8 cellular contexts compared by ENCODE assay signal in the genomic region with DNA sequence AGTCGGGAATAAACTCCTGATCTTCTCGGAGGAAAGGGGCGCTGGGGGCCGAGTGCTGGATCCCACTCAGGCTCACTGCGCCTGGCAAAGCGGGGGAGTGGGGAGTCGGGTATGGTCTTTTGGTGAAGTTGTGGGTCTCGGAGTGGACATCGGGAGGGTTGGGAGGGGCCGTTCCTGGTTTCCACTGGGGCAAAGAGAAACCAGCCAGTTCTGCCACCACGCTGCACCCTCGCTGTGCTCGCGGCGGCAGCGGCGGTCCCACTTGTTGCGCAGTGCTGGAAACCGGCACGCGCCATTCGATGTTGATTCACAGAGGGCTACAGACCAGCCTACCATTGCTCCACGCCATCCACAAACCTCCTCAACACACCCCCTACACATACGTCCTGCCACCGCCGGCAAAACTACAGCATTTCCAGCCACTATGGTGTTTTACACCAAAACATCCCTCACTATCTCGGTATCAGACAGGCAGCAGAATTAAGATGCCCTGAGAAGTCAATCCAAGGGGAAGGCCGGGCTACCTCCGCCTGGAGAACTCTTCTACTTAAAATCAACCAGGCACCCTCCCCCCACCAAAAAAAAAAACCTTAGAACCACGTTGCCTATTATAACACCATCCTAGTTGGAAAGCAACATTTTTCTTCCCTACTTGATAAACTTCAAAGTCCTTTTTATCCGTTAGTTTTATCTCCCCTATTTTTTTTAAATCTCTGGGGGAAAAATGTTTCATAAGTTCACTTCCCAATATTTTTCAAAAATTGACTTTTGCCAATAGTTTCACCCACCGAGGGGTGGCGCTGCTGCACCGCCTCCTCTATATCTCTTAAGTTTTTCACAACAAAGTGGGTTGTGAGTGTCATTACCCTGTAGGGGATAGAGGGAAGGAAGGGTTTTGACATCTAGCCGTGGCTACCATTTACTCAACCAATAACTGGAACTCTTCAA. TPM values are rescaled to one million over a fixed set of nuclear protein-coding genes. Genes with fewer than 3 reads are reported as not detected.
DNase-seq lines count a peak whose midpoint lies in the region; ATAC-seq, FAIRE-seq and TF ChIP-seq lines count a peak whose summit lies in the region.

No MANE protein-coding gene starts in this region.

- peak overlapping the region; percentile 60 for H3K4me3 ChIP-seq in A549
- peak overlapping the region; percentile 82 for H3K4me3 ChIP-seq in GM23338
- H3K4me3 ChIP-seq in mesenchymal stem cell (ENCODE audit: insufficient read depth in 1 of 2, low read depth in 1 of 2, low read length in 2 of 2) = peak overlapping the region; percentile 58 to 86

- ATAC-seq in A549 (peak; percentile 19 to 46; a peak in 3 of 6 replicates), GM23338 (peak; percentile 2; the same call in 1 of the 3 replicates), GM21717 (IDR thresholded peaks at IDR 0.05; ENCODE audit: unreplicated experiment) (no peak)

- no peaks in the 10 kb centered on the region for H4K20me1 ChIP-seq in GM23338 (replicated peaks; ENCODE audit: insufficient read depth)

- H3K27me3 ChIP-seq in GM23338 (ENCODE audit: insufficient read depth) (peaks cover 55% of the 10 kb centered on the region), mesenchymal stem cell (ENCODE audit: control insufficient read depth in 1 of 2, insufficient read depth in 1 of 2, low read length in 2 of 2) (no peaks in the 10 kb centered on the region)

- no peak overlapping the region for H2BK120ac ChIP-seq in mesenchymal stem cell (ENCODE audit: low read depth, low read length)

- POLR2A ChIA-PET in A549 (lab: Yijun Ruan, JAX) = interaction anchor here (0.5 to 3.2 kb wide), 3 partner anchors 553 to 1212 kb away, joined by 4 to 9 read pairs (median 5); no protein-coding TSS in a partner anchor
- POLR2A ChIA-PET in activated CD4-positive, alpha-beta memory T cell treated with anti-CD3 and anti-CD28 coated beads, Interleukin-2, amount 10 ng/mL, durations not matched to agents 7 days and 5 days (lab: Charles Lee) = interaction anchor here (0.8 to 9.2 kb wide), 19 partner anchors 59 to 1401 kb away, joined by 3 to 251 read pairs (median 9); a partner anchor contains a TSS

- H2AFZ ChIP-seq in GM23338 (peak overlapping the region; percentile 68; the same call in 1 of the 2 replicates), mesenchymal stem cell (ENCODE audit: low read depth, low read length) (no peak overlapping the region)

- peak overlapping the region; percentile 32 for H4K8ac ChIP-seq in mesenchymal stem cell (ENCODE audit: low read length)

- 0 out of 2 replicates have a peak, but pooled peaks cover 3% of the 10 kb centered on the region for H3K79me2 ChIP-seq in GM23338 (replicated peaks; ENCODE audit: insufficient read depth)

- H3K4me1 Mint-ChIP-seq in GM23338 = peaks cover 40% of the 10 kb centered on the region
- H3K4me1 Mint-ChIP-seq in activated CD4-positive, alpha-beta memory T cell treated with anti-CD3 and anti-CD28 coated beads, Interleukin-2, amount 10 ng/mL, durations not matched to agents 7 days and 5 days = peaks cover 43% of the 10 kb centered on the region

- peak overlapping the region; percentile 81 for H3K4me3 Mint-ChIP-seq in GM23338
- H3K4me3 Mint-ChIP-seq in activated CD4-positive, alpha-beta memory T cell treated with anti-CD3 and anti-CD28 coated beads, Interleukin-2, amount 10 ng/mL, durations not matched to agents 7 days and 5 days = peak overlapping the region; percentile 89

- H3K36me3 Mint-ChIP-seq in GM23338 (ENCODE audit: low read depth) = no peaks in the 10 kb centered on the region; the same call in 2 of the 3 replicates
- peaks cover 24% of the 10 kb centered on the region for H3K36me3 Mint-ChIP-seq in activated CD4-positive, alpha-beta memory T cell treated with anti-CD3 and anti-CD28 coated beads, Interleukin-2, amount 10 ng/mL, durations not matched to agents 7 days and 5 days (ENCODE audit: low read depth)

- no peak overlapping the region for H3K27ac Mint-ChIP-seq in GM23338
- H3K27ac Mint-ChIP-seq in activated CD4-positive, alpha-beta memory T cell treated with anti-CD3 and anti-CD28 coated beads, Interleukin-2, amount 10 ng/mL, durations not matched to agents 7 days and 5 days = peak overlapping the region; percentile 99

- H4K91ac ChIP-seq in mesenchymal stem cell (ENCODE audit: low read length) = peak overlapping the region; percentile 9

- peak overlapping the region; percentile 76 to 86 for H3K18ac ChIP-seq in mesenchymal stem cell (ENCODE audit: low read depth in 1 of 2, low read length in 2 of 2)

- no peak for TF ChIP-seq POLR2A in A549 (IDR thresholded peaks at IDR 0.05; ENCODE audit: low read length)

- no peak for FAIRE-seq in A549 (lab: Jason Lieb, UNC)

- peaks cover 4% of the 10 kb centered on the region for H3K79me1 ChIP-seq in mesenchymal stem cell (replicated peaks; ENCODE audit: low read length, poor library complexity, severe bottlenecking)

- H2AK5ac ChIP-seq in mesenchymal stem cell (ENCODE audit: low read length, severe bottlenecking) = no peak overlapping the region

- H3K4me1 ChIP-seq in A549 = peaks cover 35% of the 10 kb centered on the region
- peaks cover 20% of the 10 kb centered on the region for H3K4me1 ChIP-seq in GM23338 (ENCODE audit: insufficient read depth)
- peaks cover 13% of the 10 kb centered on the region for H3K4me1 ChIP-seq in mesenchymal stem cell (ENCODE audit: control insufficient read depth, insufficient read depth, low read depth, low read length)

- H3K27ac ChIP-seq in A549 = peak overlapping the region; percentile 68 to 84
- H3K27ac ChIP-seq in GM23338 (ENCODE audit: low read depth) = no peak overlapping the region
- H3K27ac ChIP-seq in mesenchymal stem cell (ENCODE audit: low read length, poor library complexity, severe bottlenecking) = no peak overlapping the region

- peak overlapping the region; percentile 96 for H3K4me2 ChIP-seq in A549
- H3K4me2 ChIP-seq in GM23338 = peak overlapping the region; percentile 87
- H3K4me2 ChIP-seq in mesenchymal stem cell (ENCODE audit: low read length, poor library complexity, severe bottlenecking) = peak overlapping the region; percentile 87

- H2BK5ac ChIP-seq in mesenchymal stem cell (ENCODE audit: low read depth, low read length, poor library complexity, severe bottlenecking) = no peak overlapping the region

- H3K9me2 ChIP-seq in GM23338 (ENCODE audit: insufficient read depth) = no peaks in the 10 kb centered on the region

- TF ChIP-seq CTCF in A549 (IDR thresholded peaks at IDR 0.05) (peak; percentile 85), GM23338 (conservative IDR thresholded peaks at IDR 0.05; ENCODE audit: low read depth in 2 of 2) (peak; percentile 84 to 100)

- H3K4ac ChIP-seq in mesenchymal stem cell (ENCODE audit: low read depth in 1 of 2, low read length in 2 of 2) = peak overlapping the region in 1 of 2 experiments; percentile 8

- peak overlapping the region in 1 of 2 experiments; percentile 23 for H3K14ac ChIP-seq in mesenchymal stem cell (ENCODE audit: low read length in 2 of 2)

- CTCF ChIA-PET in A549 (lab: Yijun Ruan, JAX) = interaction anchor here (0.6 to 8.6 kb wide), 71 partner anchors 8 to 1494 kb away, joined by 3 to 221 read pairs (median 5); no protein-coding TSS in a partner anchor
- CTCF ChIA-PET in activated CD4-positive, alpha-beta memory T cell treated with anti-CD3 and anti-CD28 coated beads, Interleukin-2, amount 10 ng/mL, durations not matched to agents 7 days and 5 days (lab: Charles Lee) = interaction anchor here (0.7 to 6.6 kb wide), 86 partner anchors 8 to 1596 kb away, joined by 3 to 493 read pairs (median 6); a partner anchor contains a TSS

- peak overlapping the region; percentile 40 to 76 for H2BK12ac ChIP-seq in mesenchymal stem cell (ENCODE audit: low read length in 2 of 2)

- no peaks in the 10 kb centered on the region; the same call in 1 of the 2 replicates for H3F3A ChIP-seq in GM23338 (replicated peaks; ENCODE audit: low read depth)

- H3K9me3 ChIP-seq in A549 = no peaks in the 10 kb centered on the region
- no peaks in the 10 kb centered on the region for H3K9me3 ChIP-seq in mesenchymal stem cell (ENCODE audit: control insufficient read depth, low read length)

- no peaks in the 10 kb centered on the region for H3K9me3 Mint-ChIP-seq in GM23338
- H3K9me3 Mint-ChIP-seq in activated CD4-positive, alpha-beta memory T cell treated with anti-CD3 and anti-CD28 coated beads, Interleukin-2, amount 10 ng/mL, durations not matched to agents 7 days and 5 days = no peaks in the 10 kb centered on the region

- TF ChIP-seq RAD21 in A549 (conservative IDR thresholded peaks at IDR 0.05 in 1 of 2, IDR thresholded peaks at IDR 0.05 in 1 of 2) = peak; percentile 91

- WGBS in A549 (ENCODE audit: missing lambda C conversion rate) = 2% methylated on average over 26 of the region's 35 CpGs
- under 1% methylated on average over 26 of the region's 35 CpGs for WGBS in mesenchymal stem cell

- H3K27me3 Mint-ChIP-seq in GM23338 (ENCODE audit: insufficient read depth, low read depth, poor library complexity) = peaks cover 42% of the 10 kb centered on the region
- peaks cover 3% of the 10 kb centered on the region for H3K27me3 Mint-ChIP-seq in activated CD4-positive, alpha-beta memory T cell treated with anti-CD3 and anti-CD28 coated beads, Interleukin-2, amount 10 ng/mL, durations not matched to agents 7 days and 5 days

- no peak for TF ChIP-seq EP300 in A549 (IDR thresholded peaks at IDR 0.05)

- peak overlapping the region in 1 of 2 experiments; percentile 90 for H3K23ac ChIP-seq in mesenchymal stem cell (ENCODE audit: low read length in 2 of 2)

- peak overlapping the region; percentile 100 for H3K9ac ChIP-seq in mesenchymal stem cell (ENCODE audit: low read length)

- peak overlapping the region; percentile 92 for H2BK15ac ChIP-seq in mesenchymal stem cell (ENCODE audit: low read depth, poor library complexity, severe bottlenecking)

- H3K36me3 ChIP-seq in GM23338 (ENCODE audit: insufficient read depth) = no peaks in the 10 kb centered on the region
- no peaks in the 10 kb centered on the region for H3K36me3 ChIP-seq in mesenchymal stem cell (ENCODE audit: control insufficient read depth in 1 of 2, insufficient read depth in 2 of 2, low read depth in 1 of 2, low read length in 2 of 2)

- DNase-seq in A549 (ENCODE audit: low read depth in 1 of 2, low spot score in 1 of 2) (peak; percentile 61 to 72), GM23338 (ENCODE audit: low spot score) (peak; percentile 81), NCI-H526 (lab: John Stamatoyannopoulos, UW) (peak; percentile 31 to 77), mesenchymal stem cell (peak; percentile 94)
- DNase-seq in activated CD4-positive, alpha-beta memory T cell treated with anti-CD3 and anti-CD28 coated beads, Interleukin-2, amount 10 ng/mL, durations not matched to agents 7 days and 5 days = peak; percentile 82
- peak; percentile 46 for DNase-seq in effector CD8-positive, alpha-beta T cell (lab: John Stamatoyannopoulos, UW)
- DNase-seq in stimulated activated CD8-positive, alpha-beta memory T cell treated with anti-CD3 and anti-CD28 coated beads, Interleukin-12 subunit alpha, Interleukin-12 subunit beta, amount 100 ng/mL, for 1 hour (ENCODE audit: low read depth) = peak; percentile 59

RNA-seq across cellular contexts. Expression of a gene that starts 3.6 kb away (rescaled TPM):
- polyA plus RNA-seq in A549 (2011; rRNA removed) = 7.0 and 20.8 TPM in 2 replicates
- 2.0 and 3.3 TPM in 2 replicates for polyA plus RNA-seq in A549 (2012; cell fraction: cytosol; rRNA removed)
- polyA plus RNA-seq in A549 (2012; cell fraction: nucleus; rRNA removed) = 7.1 and 9.2 TPM in 2 replicates
- polyA plus RNA-seq in A549 (2017; fragmentation: RNase III; extraction: RNeasy Plus Mini Kit Qiagen cat#74134 plus additional on column Dnase treatment) = 6.1 to 12.1 TPM (median 10.4 TPM) in 3 replicates
- 23.8 and 38.2 TPM in 2 replicates for polyA minus RNA-seq in A549 (2011; rRNA and poly(A)+ RNA removed)
- total RNA-seq in GM23338 (2014; rRNA removed; shearing (Covaris generic)) = 5.4 and 5.9 TPM in 2 replicates
- 2.5 and 2.6 TPM in 2 replicates for polyA plus RNA-seq in GM23338 (2016; fragmentation: Nextera tagmentation; extraction: Ambion mirVana)
- 10 to 100 TPM; 30.4 to 33.4 TPM for total RNA-seq in activated CD4-positive, alpha-beta memory T cell treated with anti-CD3 and anti-CD28 coated beads, Interleukin-2, amount 10 ng/mL, durations not matched to agents 7 days and 5 days
- polyA plus RNA-seq in mesenchymal stem cell (2013, experiment 1 of 2) = 20.5 TPM
- polyA plus RNA-seq in mesenchymal stem cell (2013, experiment 2 of 2) = 18.5 TPM

RNA-seq across cellular contexts. Expression of a gene that starts 39.3 kb away (rescaled TPM):
- not detected in 2 replicates for polyA plus RNA-seq in A549 (2011; rRNA removed)
- polyA plus RNA-seq in A549 (2012; cell fraction: cytosol; rRNA removed) = not detected in 2 replicates
- not detected in 2 replicates for polyA plus RNA-seq in A549 (2012; cell fraction: nucleus; rRNA removed)
- polyA plus RNA-seq in A549 (2017; fragmentation: RNase III; extraction: RNeasy Plus Mini Kit Qiagen cat#74134 plus additional on column Dnase treatment) = not detected in 3 replicates
- polyA minus RNA-seq in A549 (2011; rRNA and poly(A)+ RNA removed) = not detected in 2 replicates
- total RNA-seq in GM23338 (2014; rRNA removed; shearing (Covaris generic)) = not detected in 2 replicates
- polyA plus RNA-seq in GM23338 (2016; fragmentation: Nextera tagmentation; extraction: Ambion mirVana) = not detected in 2 replicates
- not detected for total RNA-seq in activated CD4-positive, alpha-beta memory T cell treated with anti-CD3 and anti-CD28 coated beads, Interleukin-2, amount 10 ng/mL, durations not matched to agents 7 days and 5 days
- polyA plus RNA-seq in mesenchymal stem cell (2013, experiment 1 of 2) = not detected
- polyA plus RNA-seq in mesenchymal stem cell (2013, experiment 2 of 2) = not detected

Comparison
In these comparisons a context has a peak if more than half of its experiments do, and no peak if none do; other contexts are left out.
1. H3K27ac ChIP-seq: peak in A549 (2 of 2); none in GM23338 (single experiment) and mesenchymal stem cell (single experiment).
2. Peak in every context shown above with its lines, with median percentiles within 50 percentile points of each other: DNase-seq, H3K4me2 ChIP-seq and H3K4me3 ChIP-seq.